In genomic region chr19:54521022-54521859, GRCh38 we compare ENCODE assay signal across 15 cellular contexts. TPM values are rescaled to one million over a fixed set of nuclear protein-coding genes. Genes with fewer than 3 reads are reported as not detected.
DNase-seq lines count a peak whose midpoint lies in the region; ATAC-seq and TF ChIP-seq lines count a peak whose summit lies in the region.
"Had no signal": no experiment of that assay in that cellular context is flagged by ENCODE, and none has a peak within 500 bp of the region (broad histone marks: within the 10 kb centered on the region; RNA-seq: fewer than 3 reads in every experiment).

No MANE protein-coding gene starts in this region.

- no peak for TF ChIP-seq CTCF in chondrocyte (IDR thresholded peaks at IDR 0.05)

- H3K27ac Mint-ChIP-seq in T-helper 2 cell treated with Interferon-gamma antibody and Interleukin-4, amounts not matched to agents 5 μg/mL and 100 μg/mL, for 36 hours: peak overlapping the region; percentile 73
- peak overlapping the region; percentile 14 for H3K27ac Mint-ChIP-seq in activated T-helper 17 cell treated with anti-CD3 and anti-CD28 coated beads, Interleukin-2, amount 50 U/mL, for 72 hours
- H3K27ac Mint-ChIP-seq in natural killer cell treated with Interleukin-12 subunit alpha and Interleukin-12 subunit beta and Interleukin-15 and Interleukin-18, amount 100 ng/mL, for 72 hours: peak overlapping the region; percentile 17 to 32
- no peak overlapping the region for H3K27ac Mint-ChIP-seq in chondrocyte (ENCODE audit: unreplicated experiment)

- peak; percentile 50 for ATAC-seq in activated T-helper 17 cell treated with anti-CD3 and anti-CD28 coated beads, Interleukin-2, amount 50 U/mL, for 72 hours (replicated peaks)
- no peak for ATAC-seq in natural killer cell treated with Interleukin-12 subunit alpha and Interleukin-12 subunit beta and Interleukin-15 and Interleukin-18, amount 100 ng/mL, for 72 hours
- no peak for ATAC-seq in HG03457 (IDR thresholded peaks at IDR 0.05; ENCODE audit: unreplicated experiment)
- ATAC-seq: Panc1 had no signal

- DNase-seq in T-helper 2 cell treated with Interferon-gamma antibody and Interleukin-4, amounts not matched to agents 5 μg/mL and 100 μg/mL, for 36 hours (ENCODE audit: low spot score): peak; percentile 32
- DNase-seq in T-helper 2 cell (no peak), HT1080 (ENCODE audit: low read depth) (peak; percentile 34), chondrocyte (ENCODE audit: low spot score) (no peak), NCI-H2227 (lab: John Stamatoyannopoulos, UW; ENCODE audit: unreplicated experiment) (no peak)
- no peak for DNase-seq in natural killer cell treated with Interleukin-12 subunit alpha and Interleukin-12 subunit beta and Interleukin-15 and Interleukin-18, amount 100 ng/mL, for 72 hours (ENCODE audit: low spot score)
- DNase-seq: DMS 273 treated with DMSO at 0.1 percent for 48 hours, KG1, thyroid gland had no signal

- H3K9me3 Mint-ChIP-seq in T-helper 2 cell treated with Interferon-gamma antibody and Interleukin-4, amounts not matched to agents 5 μg/mL and 100 μg/mL, for 36 hours: peaks cover 3% of the 10 kb centered on the region
- peaks cover 4% of the 10 kb centered on the region for H3K9me3 Mint-ChIP-seq in activated T-helper 17 cell treated with anti-CD3 and anti-CD28 coated beads, Interleukin-2, amount 50 U/mL, for 72 hours
- H3K9me3 Mint-ChIP-seq in natural killer cell treated with Interleukin-12 subunit alpha and Interleukin-12 subunit beta and Interleukin-15 and Interleukin-18, amount 100 ng/mL, for 72 hours: peaks cover 8% of the 10 kb centered on the region
- peaks cover 24% of the 10 kb centered on the region for H3K9me3 Mint-ChIP-seq in chondrocyte (ENCODE audit: low read depth)

- H3K4me1 Mint-ChIP-seq in T-helper 2 cell treated with Interferon-gamma antibody and Interleukin-4, amounts not matched to agents 5 μg/mL and 100 μg/mL, for 36 hours (ENCODE audit: low read depth): peaks cover 57% of the 10 kb centered on the region
- H3K4me1 Mint-ChIP-seq in activated T-helper 17 cell treated with anti-CD3 and anti-CD28 coated beads, Interleukin-2, amount 50 U/mL, for 72 hours: peaks cover 34% of the 10 kb centered on the region
- H3K4me1 Mint-ChIP-seq in natural killer cell treated with Interleukin-12 subunit alpha and Interleukin-12 subunit beta and Interleukin-15 and Interleukin-18, amount 100 ng/mL, for 72 hours (ENCODE audit: low read depth in 2 of 2): peaks cover 52 to 63% of the 10 kb centered on the region in 2 donors
- no peaks in the 10 kb centered on the region for H3K4me1 Mint-ChIP-seq in chondrocyte (ENCODE audit: low read depth)

- peak overlapping the region; percentile 66 for H3K4me3 Mint-ChIP-seq in T-helper 2 cell treated with Interferon-gamma antibody and Interleukin-4, amounts not matched to agents 5 μg/mL and 100 μg/mL, for 36 hours
- H3K4me3 Mint-ChIP-seq in activated T-helper 17 cell treated with anti-CD3 and anti-CD28 coated beads, Interleukin-2, amount 50 U/mL, for 72 hours: peak overlapping the region; percentile 59
- H3K4me3 Mint-ChIP-seq in natural killer cell treated with Interleukin-12 subunit alpha and Interleukin-12 subunit beta and Interleukin-15 and Interleukin-18, amount 100 ng/mL, for 72 hours: peak overlapping the region; percentile 73
- no peak overlapping the region for H3K4me3 Mint-ChIP-seq in chondrocyte (ENCODE audit: unreplicated experiment)

- no peaks in the 10 kb centered on the region for H3K27me3 Mint-ChIP-seq in T-helper 2 cell treated with Interferon-gamma antibody and Interleukin-4, amounts not matched to agents 5 μg/mL and 100 μg/mL, for 36 hours (ENCODE audit: low read depth)
- H3K27me3 Mint-ChIP-seq in activated T-helper 17 cell treated with anti-CD3 and anti-CD28 coated beads, Interleukin-2, amount 50 U/mL, for 72 hours: peaks cover 30% of the 10 kb centered on the region
- peaks cover 37 to 39% of the 10 kb centered on the region in 2 donors for H3K27me3 Mint-ChIP-seq in natural killer cell treated with Interleukin-12 subunit alpha and Interleukin-12 subunit beta and Interleukin-15 and Interleukin-18, amount 100 ng/mL, for 72 hours
- H3K27me3 Mint-ChIP-seq in chondrocyte (ENCODE audit: low read depth): no peaks in the 10 kb centered on the region

- H3K36me3 Mint-ChIP-seq in T-helper 2 cell treated with Interferon-gamma antibody and Interleukin-4, amounts not matched to agents 5 μg/mL and 100 μg/mL, for 36 hours (ENCODE audit: low read depth): peaks cover 2% of the 10 kb centered on the region
- H3K36me3 Mint-ChIP-seq in activated T-helper 17 cell treated with anti-CD3 and anti-CD28 coated beads, Interleukin-2, amount 50 U/mL, for 72 hours (ENCODE audit: low read depth): no peaks in the 10 kb centered on the region
- H3K36me3 Mint-ChIP-seq in natural killer cell treated with Interleukin-12 subunit alpha and Interleukin-12 subunit beta and Interleukin-15 and Interleukin-18, amount 100 ng/mL, for 72 hours: peaks cover 5% of the 10 kb centered on the region
- H3K36me3 Mint-ChIP-seq in chondrocyte (ENCODE audit: low read depth): no peaks in the 10 kb centered on the region

RNA-seq across cellular contexts. Expression of gene LAIR2, which starts 18.6 kb away (rescaled TPM):
- total RNA-seq in HT1080 (2014; rRNA removed; shearing (Covaris generic)): not detected in 2 replicates
- polyA plus RNA-seq in HT1080 (2015; cell fraction: cytosol; rRNA removed): not detected in 2 replicates
- polyA plus RNA-seq in HT1080 (2015; cell fraction: nucleus; rRNA removed): not detected in 2 replicates
- total RNA-seq in activated T-helper 17 cell treated with anti-CD3 and anti-CD28 coated beads, Interleukin-2, amount 50 U/mL, for 72 hours: under 1 TPM in 1 of 2 donors, not detected in 1; 0.66 TPM
- 10 to 100 TPM; 18.4 to 48.0 TPM for total RNA-seq in natural killer cell treated with Interleukin-12 subunit alpha and Interleukin-12 subunit beta and Interleukin-15 and Interleukin-18, amount 100 ng/mL, for 72 hours
- not detected in 3 replicates for total RNA-seq in chondrocyte
- total RNA-seq: breast epithelium, right atrium auricular region, thyroid gland had no signal

RNA-seq across cellular contexts. Expression of gene CDC42EP5, which starts 48.1 kb away (rescaled TPM):
- total RNA-seq in HT1080 (2014; rRNA removed; shearing (Covaris generic)): 1.7 and 1.8 TPM in 2 replicates
- 0.76 and 0.90 TPM in 2 replicates for polyA plus RNA-seq in HT1080 (2015; cell fraction: cytosol; rRNA removed)
- polyA plus RNA-seq in HT1080 (2015; cell fraction: nucleus; rRNA removed): 0.34 and 0.65 TPM in 2 replicates
- not detected for total RNA-seq in activated T-helper 17 cell treated with anti-CD3 and anti-CD28 coated beads, Interleukin-2, amount 50 U/mL, for 72 hours
- not detected for total RNA-seq in natural killer cell treated with Interleukin-12 subunit alpha and Interleukin-12 subunit beta and Interleukin-15 and Interleukin-18, amount 100 ng/mL, for 72 hours
- 62.9 to 66.4 TPM (median 66.4 TPM) in 3 replicates for total RNA-seq in chondrocyte
- total RNA-seq: mononuclear cell had no signal

RNA-seq across cellular contexts. Expression of gene LILRA2, which starts 52.3 kb away (rescaled TPM):
- not detected in 2 replicates for total RNA-seq in HT1080 (2014; rRNA removed; shearing (Covaris generic))
- polyA plus RNA-seq in HT1080 (2015; cell fraction: cytosol; rRNA removed): not detected in 2 replicates
- not detected in 2 replicates for polyA plus RNA-seq in HT1080 (2015; cell fraction: nucleus; rRNA removed)
- total RNA-seq in activated T-helper 17 cell treated with anti-CD3 and anti-CD28 coated beads, Interleukin-2, amount 50 U/mL, for 72 hours: not detected
- total RNA-seq in natural killer cell treated with Interleukin-12 subunit alpha and Interleukin-12 subunit beta and Interleukin-15 and Interleukin-18, amount 100 ng/mL, for 72 hours: 1 to 10 TPM in 1 of 2 donors, not detected in 1; 2.5 TPM
- total RNA-seq in chondrocyte: not detected in 3 replicates

RNA-seq across cellular contexts. Expression of gene LENG9, which starts 57.7 kb away (rescaled TPM):
- 5.4 and 6.5 TPM in 2 replicates for total RNA-seq in HT1080 (2014; rRNA removed; shearing (Covaris generic))
- 3.7 and 6.0 TPM in 2 replicates for polyA plus RNA-seq in HT1080 (2015; cell fraction: cytosol; rRNA removed)
- 3.9 and 6.1 TPM in 2 replicates for polyA plus RNA-seq in HT1080 (2015; cell fraction: nucleus; rRNA removed)
- total RNA-seq in activated T-helper 17 cell treated with anti-CD3 and anti-CD28 coated beads, Interleukin-2, amount 50 U/mL, for 72 hours: 1 to 10 TPM; 3.1 to 4.4 TPM
- 1 to 10 TPM; 6.0 to 9.9 TPM for total RNA-seq in natural killer cell treated with Interleukin-12 subunit alpha and Interleukin-12 subunit beta and Interleukin-15 and Interleukin-18, amount 100 ng/mL, for 72 hours
- 10.2 to 14.8 TPM (median 13.2 TPM) in 3 replicates for total RNA-seq in chondrocyte

Comparison
In these comparisons a context has a peak if more than half of its experiments do, and no peak if none do; other contexts are left out.
1. DNase-seq: peak in T-helper 2 cell treated with Interferon-gamma antibody and Interleukin-4, amounts not matched to agents 5 μg/mL and 100 μg/mL, for 36 hours (single experiment) and HT1080 (single experiment); none in T-helper 2 cell (0 of 5), natural killer cell treated with Interleukin-12 subunit alpha and Interleukin-12 subunit beta and Interleukin-15 and Interleukin-18, amount 100 ng/mL, for 72 hours (single experiment), chondrocyte (single experiment) and NCI-H2227 (single experiment).
2. RNA of gene LAIR2, which starts 18.6 kb away (total RNA-seq): 18.4 to 48.0 TPM in natural killer cell treated with Interleukin-12 subunit alpha and Interleukin-12 subunit beta and Interleukin-15 and Interleukin-18, amount 100 ng/mL, for 72 hours; 0.66 TPM in activated T-helper 17 cell treated with anti-CD3 and anti-CD28 coated beads, Interleukin-2, amount 50 U/mL, for 72 hours, not detected in HT1080 and not detected in chondrocyte; every median in the first group is over 10 times any median in the second.
3. RNA of gene CDC42EP5, which starts 48.1 kb away (total RNA-seq): 62.9 to 66.4 TPM in chondrocyte; 1.7 to 1.8 TPM in HT1080, not detected in activated T-helper 17 cell treated with anti-CD3 and anti-CD28 coated beads, Interleukin-2, amount 50 U/mL, for 72 hours and not detected in natural killer cell treated with Interleukin-12 subunit alpha and Interleukin-12 subunit beta and Interleukin-15 and Interleukin-18, amount 100 ng/mL, for 72 hours; every median in the first group is over 10 times any median in the second.